ENCODE assay signal across 11 cellular contexts in genomic region chr6:71349976-71350615, GRCh38.
DNase-seq lines count a peak whose midpoint lies in the region; ATAC-seq lines count a peak whose summit lies in the region.
"Had no signal": no experiment of that assay in that cellular context is flagged by ENCODE, and none has a peak within 500 bp of the region (broad histone marks: within the 10 kb centered on the region; RNA-seq: fewer than 3 reads in every experiment).

No MANE protein-coding gene starts in this region.

- DNase-seq in GM04503 (ENCODE audit: low read depth), result peak; percentile 70
- DNase-seq in amniotic epithelial cell (ENCODE audit: low read depth), result peak; percentile 76
- DNase-seq in Right ventricle myocardium superior, result no peak
- no peak for DNase-seq in stimulated activated naive CD4-positive, alpha-beta T cell treated with Interleukin-2 at 50 U/mL for 16 hours (lab: John Stamatoyannopoulos, UW)
- DNase-seq in NCI-H1436 treated with DMSO at 0.1 percent for 48 hours (lab: John Stamatoyannopoulos, UW), result no peak
- DNase-seq in NCI-H524 (lab: John Stamatoyannopoulos, UW), result no peak
- DNase-seq: H9, NCI-H1048 had no signal

- H3K36me3 ChIP-seq in skeletal muscle tissue (ENCODE audit: control insufficient read depth in 3 of 3, insufficient read depth in 3 of 3, low read length in 3 of 3), result no peaks in the 10 kb centered on the region

- no peaks in the 10 kb centered on the region for H3K27me3 ChIP-seq in skeletal muscle tissue (ENCODE audit: control insufficient read depth in 3 of 3, insufficient read depth in 3 of 3, low read length in 3 of 3)

- peak overlapping the region in 1 of 3 donors; percentile 13 for H3K9ac ChIP-seq in skeletal muscle tissue (ENCODE audit: low read depth in 1 of 3, low read length in 3 of 3)

- ATAC-seq in Right ventricle myocardium superior (ENCODE audit: poor library complexity), result peak; percentile 86
- no peak for ATAC-seq in GM19324 (IDR thresholded peaks at IDR 0.05; ENCODE audit: low FRiP score, unreplicated experiment)
- ATAC-seq: esophagus mucosa had no signal

- no peak overlapping the region for H3K4me3 ChIP-seq in skeletal muscle tissue (ENCODE audit: low read length in 3 of 3)

- intact Hi-C loops in Right ventricle myocardium superior (cut with DNase I), result loop anchor here (2.0 to 5.0 kb wide), 2 partner anchors 63 to 159 kb away; partner anchors contain the start of gene OGFRL1

- no peaks in the 10 kb centered on the region for H3K9me3 ChIP-seq in skeletal muscle tissue (ENCODE audit: control insufficient read depth in 3 of 3, low read length in 3 of 3)

- peak overlapping the region; percentile 48 for H3K27ac ChIP-seq in skeletal muscle tissue (ENCODE audit: low read depth, low read length)

- peaks cover 5 to 14% (median 6%) of the 10 kb centered on the region in 3 donors for H3K4me1 ChIP-seq in skeletal muscle tissue (ENCODE audit: control insufficient read depth in 3 of 3, insufficient read depth in 3 of 3, low read length in 3 of 3)

Comparison
In these comparisons a context has a peak if more than half of its experiments do, and no peak if none do; other contexts are left out.
1. DNase-seq: peak in GM04503 (single experiment) and amniotic epithelial cell (single experiment); none in Right ventricle myocardium superior (single experiment), stimulated activated naive CD4-positive, alpha-beta T cell treated with Interleukin-2 at 50 U/mL for 16 hours (single experiment), NCI-H1436 treated with DMSO at 0.1 percent for 48 hours (single experiment) and NCI-H524 (0 of 2).